In genomic region chr3:15329058-15330005, GRCh38 we compare ENCODE assay signal across 13 cellular contexts. TPM values are rescaled to one million over a fixed set of nuclear protein-coding genes. Genes with fewer than 3 reads are reported as not detected.
DNase-seq lines count a peak whose midpoint lies in the region; ATAC-seq and TF ChIP-seq lines count a peak whose summit lies in the region.
"Had no signal": no experiment of that assay in that cellular context is flagged by ENCODE, and none has a peak within 500 bp of the region (broad histone marks: within the 10 kb centered on the region; RNA-seq: fewer than 3 reads in every experiment).

No MANE protein-coding gene starts in this region.

- H3K4me3 ChIP-seq in dorsolateral prefrontal cortex, result peak overlapping the region in 30 of 59 donors; percentile 1 to 97 (median 90)
- H3K4me3 ChIP-seq in upper lobe of right lung, result peak overlapping the region; percentile 95
- H3K4me3 ChIP-seq: cardiac muscle cell had no signal

- TF ChIP-seq CTCF in dorsolateral prefrontal cortex (IDR thresholded peaks at IDR 0.05 in 54 of 56, conservative IDR thresholded peaks at IDR 0.05 in 2 of 56; ENCODE audit: low read depth in 1 of 56, partially characterized antibody in 56 of 56) (no peak), nephron (IDR thresholded peaks at IDR 0.05; ENCODE audit: unreplicated experiment in 3 of 3) (no peak), upper lobe of right lung (IDR thresholded peaks at IDR 0.05) (no peak)

- H3K27ac Mint-ChIP-seq in activated CD4-positive, alpha-beta T cell treated with anti-CD3 and anti-CD28 coated beads, Interleukin-2, amount 10 ng/mL, durations not matched to agents 24 days and 14 days, result no peak overlapping the region
- no peak overlapping the region for H3K27ac Mint-ChIP-seq in activated CD4-positive, alpha-beta T cell treated with anti-CD3 and anti-CD28 coated beads for 36 hours
- H3K27ac Mint-ChIP-seq in nephron, result peak overlapping the region; percentile 84 to 93 (median 93)
- H3K27ac Mint-ChIP-seq: stimulated activated naive B cell treated with anti-CD40 and anti-IgM and Interleukin-4, amounts not matched to agents 10 μg/mL and 1 μg/mL and 100 μg/mL, for 72 hours had no signal

- H3K4me3 Mint-ChIP-seq in activated CD4-positive, alpha-beta T cell treated with anti-CD3 and anti-CD28 coated beads, Interleukin-2, amount 10 ng/mL, durations not matched to agents 24 days and 14 days, result peak overlapping the region; percentile 92
- no peak overlapping the region for H3K4me3 Mint-ChIP-seq in activated CD4-positive, alpha-beta T cell treated with anti-CD3 and anti-CD28 coated beads for 36 hours
- H3K4me3 Mint-ChIP-seq in nephron, result peak overlapping the region; percentile 93 to 97 (median 96)

- no peak for DNase-seq in activated CD4-positive, alpha-beta T cell treated with anti-CD3 and anti-CD28 coated beads, Interleukin-2, amount 10 ng/mL, durations not matched to agents 24 days and 14 days
- no peak for DNase-seq in activated CD4-positive, alpha-beta T cell treated with anti-CD3 and anti-CD28 coated beads for 36 hours
- DNase-seq in dorsolateral prefrontal cortex (peak in 2 of 10 donors; percentile 40 to 44), upper lobe of right lung (no peak)
- DNase-seq: activated CD8-positive, alpha-beta memory T cell treated with anti-CD3 and anti-CD28 coated beads, Interleukin-2, amount 50 U/mL, for 4 hours; left lung; NCI-H526; stimulated activated naive B cell treated with anti-CD40 and anti-IgM and Interleukin-4, amounts not matched to agents 10 μg/mL and 1 μg/mL and 100 μg/mL, for 72 hours had no signal

- intact Hi-C loops in activated CD4-positive, alpha-beta T cell treated with anti-CD3 and anti-CD28 coated beads, Interleukin-2, amount 10 ng/mL, durations not matched to agents 24 days and 14 days (cut with micrococcal nuclease), result no loop called here
- intact Hi-C loops in activated CD4-positive, alpha-beta T cell treated with anti-CD3 and anti-CD28 coated beads for 36 hours (cut with DNase I, micrococcal nuclease), result no loop called here
- intact Hi-C loops in dorsolateral prefrontal cortex (cut with DNase I), result loop anchor here in 1 of 2 donors (2.0 kb wide), 1 partner anchor 19 kb away; no protein-coding TSS in a partner anchor
- intact Hi-C loops in upper lobe of right lung (cut with DNase I), result loop anchor here (5.0 kb wide), 1 partner anchor 62 kb away; no protein-coding TSS in a partner anchor

- no peaks in the 10 kb centered on the region for H3K9me3 ChIP-seq in upper lobe of right lung
- H3K9me3 ChIP-seq: left lung had no signal

- H3K36me3 ChIP-seq in upper lobe of right lung, result peaks cover 11% of the 10 kb centered on the region
- H3K36me3 ChIP-seq: cardiac muscle cell had no signal

- H3K27me3 Mint-ChIP-seq in activated CD4-positive, alpha-beta T cell treated with anti-CD3 and anti-CD28 coated beads, Interleukin-2, amount 10 ng/mL, durations not matched to agents 24 days and 14 days, result peaks cover 2% of the 10 kb centered on the region
- peaks cover 2% of the 10 kb centered on the region for H3K27me3 Mint-ChIP-seq in activated CD4-positive, alpha-beta T cell treated with anti-CD3 and anti-CD28 coated beads for 36 hours
- H3K27me3 Mint-ChIP-seq in nephron (ENCODE audit: low read depth), result peaks cover 4% of the 10 kb centered on the region
- H3K27me3 Mint-ChIP-seq: stimulated activated naive B cell treated with anti-CD40 and anti-IgM and Interleukin-4, amounts not matched to agents 10 μg/mL and 1 μg/mL and 100 μg/mL, for 72 hours had no signal

- ATAC-seq in activated CD4-positive, alpha-beta T cell treated with anti-CD3 and anti-CD28 coated beads for 36 hours, result no peak
- ATAC-seq in upper lobe of right lung (no peak), GM18868 (IDR thresholded peaks at IDR 0.05; ENCODE audit: unreplicated experiment) (no peak), GM18517 (IDR thresholded peaks at IDR 0.05; ENCODE audit: unreplicated experiment) (no peak)
- ATAC-seq in activated CD4-positive, CD25-positive, alpha-beta regulatory T cell treated with anti-CD3 and anti-CD28 coated beads, Interleukin-2, amount 50 U/mL, for 24 hours, result no peak
- ATAC-seq: left lung; stimulated activated naive B cell treated with anti-CD40 and anti-IgM and Interleukin-4, amounts not matched to agents 10 μg/mL and 1 μg/mL and 100 μg/mL, for 72 hours had no signal

- H3K4me1 ChIP-seq in upper lobe of right lung, result peaks cover 38% of the 10 kb centered on the region

- H3K36me3 Mint-ChIP-seq in activated CD4-positive, alpha-beta T cell treated with anti-CD3 and anti-CD28 coated beads, Interleukin-2, amount 10 ng/mL, durations not matched to agents 24 days and 14 days (ENCODE audit: low read depth), result peaks cover 44% of the 10 kb centered on the region
- peaks cover 20% of the 10 kb centered on the region for H3K36me3 Mint-ChIP-seq in activated CD4-positive, alpha-beta T cell treated with anti-CD3 and anti-CD28 coated beads for 36 hours (ENCODE audit: low read depth)
- peaks cover 12% of the 10 kb centered on the region for H3K36me3 Mint-ChIP-seq in nephron (ENCODE audit: low read depth)

- H3K4me1 Mint-ChIP-seq in activated CD4-positive, alpha-beta T cell treated with anti-CD3 and anti-CD28 coated beads, Interleukin-2, amount 10 ng/mL, durations not matched to agents 24 days and 14 days, result peaks cover 61% of the 10 kb centered on the region
- H3K4me1 Mint-ChIP-seq in activated CD4-positive, alpha-beta T cell treated with anti-CD3 and anti-CD28 coated beads for 36 hours, result peaks cover 77% of the 10 kb centered on the region
- peaks cover 74% of the 10 kb centered on the region for H3K4me1 Mint-ChIP-seq in nephron

- CTCF ChIA-PET in activated CD4-positive, alpha-beta T cell treated with anti-CD3 and anti-CD28 coated beads for 36 hours (lab: Charles Lee), result interaction anchor here (0.7 to 8.6 kb wide), 11 partner anchors 8 to 71 kb away, joined by 3 to 132 read pairs (median 6); no protein-coding TSS in a partner anchor

- peak overlapping the region in 48 of 59 donors; percentile 6 to 97 (median 55) for H3K27ac ChIP-seq in dorsolateral prefrontal cortex
- peak overlapping the region; percentile 85 for H3K27ac ChIP-seq in upper lobe of right lung
- H3K27ac ChIP-seq: cardiac muscle cell had no signal

- POLR2A ChIA-PET in activated CD4-positive, alpha-beta T cell treated with anti-CD3 and anti-CD28 coated beads for 36 hours (lab: Charles Lee), result interaction anchor here (0.5 to 1.5 kb wide), 6 partner anchors 9 to 626 kb away, joined by 3 to 6 read pairs (median 4); no protein-coding TSS in a partner anchor

- H3K27me3 ChIP-seq in dorsolateral prefrontal cortex, result no peaks in the 10 kb centered on the region
- no peaks in the 10 kb centered on the region for H3K27me3 ChIP-seq in upper lobe of right lung
- H3K27me3 ChIP-seq: cardiac muscle cell, left lung had no signal

- no peaks in the 10 kb centered on the region for H3K9me3 Mint-ChIP-seq in activated CD4-positive, alpha-beta T cell treated with anti-CD3 and anti-CD28 coated beads, Interleukin-2, amount 10 ng/mL, durations not matched to agents 24 days and 14 days
- H3K9me3 Mint-ChIP-seq in activated CD4-positive, alpha-beta T cell treated with anti-CD3 and anti-CD28 coated beads for 36 hours (ENCODE audit: low read depth), result no peaks in the 10 kb centered on the region
- no peaks in the 10 kb centered on the region for H3K9me3 Mint-ChIP-seq in nephron
- H3K9me3 Mint-ChIP-seq: stimulated activated naive B cell treated with anti-CD40 and anti-IgM and Interleukin-4, amounts not matched to agents 10 μg/mL and 1 μg/mL and 100 μg/mL, for 72 hours had no signal

RNA-seq across cellular contexts. Expression of gene SH3BP5, which starts 3.1 kb away (rescaled TPM):
- total RNA-seq in activated CD4-positive, alpha-beta T cell treated with anti-CD3 and anti-CD28 coated beads, Interleukin-2, amount 10 ng/mL, durations not matched to agents 24 days and 14 days, result 19.5 and 19.8 TPM in 2 replicates
- total RNA-seq in activated CD4-positive, alpha-beta T cell treated with anti-CD3 and anti-CD28 coated beads for 36 hours, result 1 to 10 TPM; 8.9 to 9.4 TPM
- total RNA-seq in dorsolateral prefrontal cortex (100 to 1,000 TPM in 1 of 120 experiments, 10 to 100 TPM in 119; 30.2 to 111 (median 66.8) TPM), upper lobe of right lung (110 TPM)

Comparison
In these comparisons a context has a peak if more than half of its experiments do, and no peak if none do; other contexts are left out.
1. H3K27ac Mint-ChIP-seq: peak in nephron (3 of 3); none in activated CD4-positive, alpha-beta T cell treated with anti-CD3 and anti-CD28 coated beads, Interleukin-2, amount 10 ng/mL, durations not matched to agents 24 days and 14 days (single experiment) and activated CD4-positive, alpha-beta T cell treated with anti-CD3 and anti-CD28 coated beads for 36 hours (single experiment).